Comparison of ENCODE assay signal across 16 cellular contexts in genomic region chr6:90545450-90545849, GRCh38. TPM values are rescaled to one million over a fixed set of nuclear protein-coding genes. Genes with fewer than 3 reads are reported as not detected.
A peak's percentile ranks its signal among the peaks of the same experiment; 100 is the strongest.
DNase-seq lines count a peak whose midpoint lies in the region; ATAC-seq and TF ChIP-seq lines count a peak whose summit lies in the region.
"Had no signal": no experiment of that assay in that cellular context is flagged by ENCODE, and none has a peak within 500 bp of the region (broad histone marks: within the 10 kb centered on the region; RNA-seq: fewer than 3 reads in every experiment).

No MANE protein-coding gene starts in this region.

- intact Hi-C loops in mammary epithelial cell (cut with micrococcal nuclease), result no loop called here
- intact Hi-C loops in MCF 10A (cut with micrococcal nuclease), result no loop called here

- no peak overlapping the region for H3K4me3 ChIP-seq in mammary epithelial cell (replicated peaks in 1 of 3; ENCODE audit: insufficient read depth in 1 of 3, low read depth in 2 of 3, low read length in 3 of 3)
- no peak overlapping the region for H3K4me3 ChIP-seq in epithelial cell of esophagus (ENCODE audit: low read length)
- H3K4me3 ChIP-seq in H7 (ENCODE audit: insufficient read depth, low read depth, low read length), result no peak overlapping the region

- H3K27me3 ChIP-seq in mammary epithelial cell (ENCODE audit: insufficient read depth, low read length), result no peaks in the 10 kb centered on the region
- no peaks in the 10 kb centered on the region for H3K27me3 ChIP-seq in H7 (ENCODE audit: control insufficient read depth, insufficient read depth, low read length)

- CTCF ChIA-PET in mammary epithelial cell (lab: Charles Lee; ENCODE audit: low non-redundant PET), result no interaction called here
- CTCF ChIA-PET in MCF 10A (lab: Yijun Ruan, JAX), result interaction anchor here (1.1 kb wide), 1 partner anchor 12 kb away, joined by 3 read pairs; no protein-coding TSS in a partner anchor

- H3K27ac Mint-ChIP-seq in MCF 10A (ENCODE audit: low read depth, unreplicated experiment), result no peak overlapping the region
- H3K27ac Mint-ChIP-seq in stimulated activated naive B cell treated with anti-CD40 and anti-IgM and Interleukin-4, amounts not matched to agents 10 μg/mL and 1 μg/mL and 100 μg/mL, for 72 hours, result no peak overlapping the region

- no peak overlapping the region for H3K9ac ChIP-seq in mammary epithelial cell (ENCODE audit: insufficient read depth, low read length)

- H3K9me3 Mint-ChIP-seq in MCF 10A (ENCODE audit: unreplicated experiment), result no peaks in the 10 kb centered on the region
- no peaks in the 10 kb centered on the region for H3K9me3 Mint-ChIP-seq in stimulated activated naive B cell treated with anti-CD40 and anti-IgM and Interleukin-4, amounts not matched to agents 10 μg/mL and 1 μg/mL and 100 μg/mL, for 72 hours
- H3K9me3 Mint-ChIP-seq: CD14-positive monocyte had no signal

- ATAC-seq in stimulated activated naive B cell treated with anti-CD40 and anti-IgM and Interleukin-4, amounts not matched to agents 10 μg/mL and 1 μg/mL and 100 μg/mL, for 72 hours (replicated peaks), result peak; percentile 42 to 47
- ATAC-seq in GM18505 (IDR thresholded peaks at IDR 0.05; ENCODE audit: unreplicated experiment), result no peak
- ATAC-seq: HepG2, Panc1, Right ventricle myocardium inferior had no signal

- H3K9me3 ChIP-seq in mammary epithelial cell (replicated peaks; ENCODE audit: insufficient read depth, low read length), result no peaks in the 10 kb centered on the region

- peaks cover 22% of the 10 kb centered on the region for H3K36me3 ChIP-seq in mammary epithelial cell (ENCODE audit: insufficient read depth, low read length)
- H3K36me3 ChIP-seq in H7 (replicated peaks; ENCODE audit: control insufficient read depth, insufficient read depth, low read length), result peaks cover 23% of the 10 kb centered on the region

- no peak overlapping the region for H2AFZ ChIP-seq in mammary epithelial cell (ENCODE audit: low read depth, low read length)

- in situ Hi-C loops in mammary epithelial cell (cut with MboI; ENCODE audit: low sequenced_read_pairs in 2 of 2), result no loop called here

- H3K4me3 Mint-ChIP-seq in MCF 10A (ENCODE audit: unreplicated experiment), result no peak overlapping the region
- H3K4me3 Mint-ChIP-seq in stimulated activated naive B cell treated with anti-CD40 and anti-IgM and Interleukin-4, amounts not matched to agents 10 μg/mL and 1 μg/mL and 100 μg/mL, for 72 hours, result no peak overlapping the region
- H3K4me3 Mint-ChIP-seq: CD14-positive monocyte had no signal

- dilution Hi-C loops in mammary epithelial cell (cut with HindIII; ENCODE audit: low sequenced_read_pairs), result no loop called here

- TF ChIP-seq CTCF in mammary epithelial cell (conservative IDR thresholded peaks at IDR 0.05 in 1 of 2, IDR thresholded peaks at IDR 0.05 in 1 of 2; ENCODE audit: extremely low read depth in 1 of 2, insufficient read depth in 1 of 2, low read depth in 1 of 2, low read length in 2 of 2), result no peak
- no peak for TF ChIP-seq CTCF in MCF 10A (IDR thresholded peaks at IDR 0.05; ENCODE audit: unreplicated experiment)
- no peak for TF ChIP-seq CTCF in epithelial cell of esophagus (IDR thresholded peaks at IDR 0.05; ENCODE audit: insufficient read depth, low read depth, low read length, missing control alignments)

- BruUV-seq in mammary epithelial cell (replicated peaks; lab: Mats Ljungman, UMichigan) (no TSS peak), MCF 10A (replicated peaks; lab: Mats Ljungman, UMichigan) (no TSS peak)

- no peaks in the 10 kb centered on the region for H3K27me3 Mint-ChIP-seq in MCF 10A (ENCODE audit: insufficient read depth, unreplicated experiment)
- H3K27me3 Mint-ChIP-seq in stimulated activated naive B cell treated with anti-CD40 and anti-IgM and Interleukin-4, amounts not matched to agents 10 μg/mL and 1 μg/mL and 100 μg/mL, for 72 hours, result no peaks in the 10 kb centered on the region

- no peak for TF ChIP-seq POLR2A in GM18505 (IDR thresholded peaks at IDR 0.05; ENCODE audit: borderline replicate concordance, extremely low read depth, insufficient read depth, insufficient read length)

- H3K4me1 ChIP-seq in mammary epithelial cell (ENCODE audit: insufficient read depth, low read length), result no peaks in the 10 kb centered on the region

- DNase-seq in mammary epithelial cell (peak; percentile 9), MCF 10A (ENCODE audit: unreplicated experiment) (no peak), MV-4-11 (lab: John Stamatoyannopoulos, UW) (peak; percentile 15), epithelial cell of esophagus (ENCODE audit: low read depth) (peak; percentile 33), H7 (no peak), mesenteric fat pad (ENCODE audit: low spot score) (no peak)
- no peak for DNase-seq in stimulated activated naive B cell treated with anti-CD40 and anti-IgM and Interleukin-4, amounts not matched to agents 10 μg/mL and 1 μg/mL and 100 μg/mL, for 72 hours
- DNase-seq: NCI-H1417, NCI-H2029, NCI-H510A, NCI-H82 had no signal

- no peaks in the 10 kb centered on the region for H3K4me1 Mint-ChIP-seq in MCF 10A (ENCODE audit: insufficient read depth, unreplicated experiment)
- H3K4me1 Mint-ChIP-seq in stimulated activated naive B cell treated with anti-CD40 and anti-IgM and Interleukin-4, amounts not matched to agents 10 μg/mL and 1 μg/mL and 100 μg/mL, for 72 hours, result peaks cover 17 to 20% of the 10 kb centered on the region in 2 donors

- 80% methylated on average over 3 of the region's 3 CpGs for WGBS in mammary epithelial cell (ENCODE audit: low coverage, missing lambda C conversion rate)

- H3K79me2 ChIP-seq in mammary epithelial cell (ENCODE audit: insufficient read depth, low read length), result no peaks in the 10 kb centered on the region

- peaks cover 70% of the 10 kb centered on the region for H3K36me3 Mint-ChIP-seq in MCF 10A (ENCODE audit: insufficient read depth, unreplicated experiment)
- peaks cover 30 to 41% of the 10 kb centered on the region in 2 donors for H3K36me3 Mint-ChIP-seq in stimulated activated naive B cell treated with anti-CD40 and anti-IgM and Interleukin-4, amounts not matched to agents 10 μg/mL and 1 μg/mL and 100 μg/mL, for 72 hours

- no peaks in the 10 kb centered on the region for H4K20me1 ChIP-seq in mammary epithelial cell (ENCODE audit: insufficient read depth, low read length)

- POLR2A ChIA-PET in MCF 10A (lab: Yijun Ruan, JAX), result interaction anchor here (1.4 kb wide), 1 partner anchor 19 kb away, joined by 3 read pairs; no protein-coding TSS in a partner anchor

- H3K4me2 ChIP-seq in mammary epithelial cell (ENCODE audit: insufficient read depth, low read depth, low read length), result no peak overlapping the region

- H3K27ac ChIP-seq in mammary epithelial cell (ENCODE audit: insufficient read depth, low read depth, low read length), result no peak overlapping the region

RNA-seq across cellular contexts. Expression of gene MAP3K7, which starts 41.4 kb away (rescaled TPM):
- total RNA-seq in mammary epithelial cell (10 to 100 TPM; 32.3 to 39.7 TPM), MCF 10A (2022) (32.6 and 34.4 TPM in 2 replicates), mesenteric fat pad (20.7 TPM)
- polyA plus RNA-seq in mammary epithelial cell, result 20.2 TPM
- polyA minus RNA-seq in mammary epithelial cell, result 18.2 TPM
- total RNA-seq in H7 (2014; rRNA removed; shearing (Covaris generic)), result 35.2 and 46.8 TPM in 2 replicates

Comparison
In these comparisons a context has a peak if more than half of its experiments do, and no peak if none do; other contexts are left out.
1. DNase-seq: peak in mammary epithelial cell (single experiment), MV-4-11 (single experiment) and epithelial cell of esophagus (single experiment); none in MCF 10A (single experiment), stimulated activated naive B cell treated with anti-CD40 and anti-IgM and Interleukin-4, amounts not matched to agents 10 μg/mL and 1 μg/mL and 100 μg/mL, for 72 hours (single experiment), H7 (single experiment) and mesenteric fat pad (single experiment).